Comparison of ENCODE assay signal across 12 cellular contexts in the genomic region with DNA sequence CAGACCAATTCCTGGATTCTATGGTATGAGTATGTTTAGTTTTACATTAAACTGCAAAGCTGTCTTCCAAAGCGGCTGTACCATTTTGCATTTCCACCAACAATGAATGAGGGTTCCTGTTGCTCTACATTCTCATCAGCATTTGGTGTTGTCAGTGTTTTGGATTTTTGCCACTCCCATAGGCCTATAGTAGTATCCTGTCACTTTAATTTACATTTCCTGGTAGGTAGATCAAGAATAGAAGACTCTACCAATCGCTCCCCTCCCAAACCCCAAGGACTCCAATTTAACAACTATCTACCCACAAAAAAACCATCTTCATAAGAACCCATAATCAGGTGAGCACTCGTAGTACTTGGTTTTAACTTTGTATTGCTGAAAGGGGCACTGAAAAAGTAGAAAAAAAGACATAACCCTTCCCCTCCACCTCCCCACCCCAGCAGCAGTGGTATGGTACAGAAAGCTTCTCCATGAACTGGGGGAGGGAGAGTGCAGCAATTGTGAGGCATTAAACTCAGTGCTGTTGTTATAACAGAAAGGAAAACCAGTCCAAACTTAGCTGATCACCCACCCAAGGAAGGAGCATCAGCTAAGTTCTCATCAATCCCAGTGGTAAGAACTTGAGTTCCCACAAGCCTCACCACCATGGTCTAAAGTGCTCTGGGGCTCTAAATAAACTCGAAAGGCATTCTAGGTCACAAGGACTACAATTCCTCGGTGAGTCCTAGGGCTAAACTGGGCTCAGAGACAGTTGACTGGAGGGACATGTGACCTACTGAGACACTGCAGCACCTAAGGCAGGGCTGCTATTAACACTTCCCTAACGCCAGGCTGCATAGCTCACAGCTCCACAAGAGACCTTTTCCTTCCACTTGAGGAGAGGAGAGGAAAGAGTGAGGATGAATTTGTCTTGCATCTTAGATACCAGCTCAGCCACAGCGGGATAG. TPM values are rescaled to one million over a fixed set of nuclear protein-coding genes. Genes with fewer than 3 reads are reported as not detected.
A peak's percentile ranks its signal among the peaks of the same experiment; 100 is the strongest.
DNase-seq lines count a peak whose midpoint lies in the region; ATAC-seq, FAIRE-seq and TF ChIP-seq lines count a peak whose summit lies in the region.
"Had no signal": no experiment of that assay in that cellular context is flagged by ENCODE, and none has a peak within 500 bp of the region (broad histone marks: within the 10 kb centered on the region; RNA-seq: fewer than 3 reads in every experiment).

No MANE protein-coding gene starts in this region.

- H3K36me3 Mint-ChIP-seq in CD4-positive, alpha-beta T cell (ENCODE audit: low read depth), result no peaks in the 10 kb centered on the region
- H3K36me3 Mint-ChIP-seq in activated naive CD8-positive, alpha-beta T cell treated with anti-CD3 and anti-CD28 coated beads for 36 hours, result peaks cover 47% of the 10 kb centered on the region

- no peak for ATAC-seq in CD4-positive, alpha-beta T cell (ENCODE audit: poor library complexity)
- peak; percentile 46 for ATAC-seq in HG03159 (IDR thresholded peaks at IDR 0.05; ENCODE audit: unreplicated experiment)
- no peak for ATAC-seq in GM18873 (IDR thresholded peaks at IDR 0.05; ENCODE audit: low FRiP score, unreplicated experiment)

- intact Hi-C loops in CD4-positive, alpha-beta T cell (cut with DNase I, micrococcal nuclease), result loop anchor here in 1 of 2 experiments (5.0 kb wide), 1 partner anchor 37 kb away; a partner anchor contains a TSS

- CTCF ChIA-PET in CD4-positive, alpha-beta T cell (lab: Charles Lee), result interaction anchor here (0.8 to 1.0 kb wide), 3 partner anchors 11 to 152 kb away, joined by 3 read pairs; no protein-coding TSS in a partner anchor

- TF ChIP-seq POLR2A in tibial nerve (IDR thresholded peaks at IDR 0.05), result no peak

- no peaks in the 10 kb centered on the region for H3K9me3 Mint-ChIP-seq in CD4-positive, alpha-beta T cell
- H3K9me3 Mint-ChIP-seq in activated naive CD8-positive, alpha-beta T cell treated with anti-CD3 and anti-CD28 coated beads for 36 hours, result peaks cover 11% of the 10 kb centered on the region

- H3K27ac Mint-ChIP-seq in CD4-positive, alpha-beta T cell, result peak overlapping the region; percentile 50
- peak overlapping the region; percentile 99 for H3K27ac Mint-ChIP-seq in activated naive CD8-positive, alpha-beta T cell treated with anti-CD3 and anti-CD28 coated beads for 36 hours

- DNase-seq in CD4-positive, alpha-beta T cell, result no peak
- DNase-seq in GM19239 (ENCODE audit: insufficient read length, low spot score) (no peak), NCI-H2107 (lab: John Stamatoyannopoulos, UW) (no peak), NCI-H1105 (lab: John Stamatoyannopoulos, UW) (no peak), tibial nerve (ENCODE audit: low spot score in 2 of 2) (no peak)
- no peak for DNase-seq in activated naive CD8-positive, alpha-beta T cell treated with anti-CD3 and anti-CD28 coated beads for 36 hours
- DNase-seq: Caco-2, hippocampal formation, right lobe of liver, T1000 had no signal

- FAIRE-seq in GM19239 (lab: Jason Lieb, UNC), result peak; percentile 86

- H3K4me3 Mint-ChIP-seq in CD4-positive, alpha-beta T cell, result peak overlapping the region; percentile 18
- peak overlapping the region; percentile 63 for H3K4me3 Mint-ChIP-seq in activated naive CD8-positive, alpha-beta T cell treated with anti-CD3 and anti-CD28 coated beads for 36 hours

- TF ChIP-seq EP300 in tibial nerve (IDR thresholded peaks at IDR 0.05), result no peak

- peaks cover 43% of the 10 kb centered on the region for H3K4me1 Mint-ChIP-seq in CD4-positive, alpha-beta T cell (ENCODE audit: low read depth)
- peaks cover 79% of the 10 kb centered on the region for H3K4me1 Mint-ChIP-seq in activated naive CD8-positive, alpha-beta T cell treated with anti-CD3 and anti-CD28 coated beads for 36 hours

- no peaks in the 10 kb centered on the region for H3K27me3 ChIP-seq in CD4-positive, alpha-beta T cell (ENCODE audit: control insufficient read depth, insufficient read depth, low read length)
- H3K27me3 ChIP-seq in tibial nerve, result no peaks in the 10 kb centered on the region
- H3K27me3 ChIP-seq: right lobe of liver had no signal

- no peak overlapping the region for H3K4me3 ChIP-seq in tibial nerve
- H3K4me3 ChIP-seq: right lobe of liver had no signal

- H3K27ac ChIP-seq in CD4-positive, alpha-beta T cell (ENCODE audit: low read depth, low read length), result no peak overlapping the region
- no peak overlapping the region for H3K27ac ChIP-seq in tibial nerve

- POLR2A ChIA-PET in CD4-positive, alpha-beta T cell (lab: Charles Lee), result interaction anchor here (1.0 kb wide), 2 partner anchors 9 to 75 kb away, joined by 3 read pairs; no protein-coding TSS in a partner anchor

- no peak for TF ChIP-seq CTCF in CD4-positive, alpha-beta T cell (IDR thresholded peaks at IDR 0.05)
- no peak for TF ChIP-seq CTCF in tibial nerve (IDR thresholded peaks at IDR 0.05)

- no peaks in the 10 kb centered on the region for H3K36me3 ChIP-seq in tibial nerve
- H3K36me3 ChIP-seq: right lobe of liver had no signal

- no peaks in the 10 kb centered on the region for H3K27me3 Mint-ChIP-seq in CD4-positive, alpha-beta T cell
- H3K27me3 Mint-ChIP-seq in activated naive CD8-positive, alpha-beta T cell treated with anti-CD3 and anti-CD28 coated beads for 36 hours, result no peaks in the 10 kb centered on the region

- H3K4me1 ChIP-seq in tibial nerve, result peaks cover 0 to 2% (median 0%) of the 10 kb centered on the region in 4 donors
- H3K4me1 ChIP-seq: Caco-2 had no signal

- 84 to 85% methylated on average over 7 of the region's 7 CpGs for WGBS in tibial nerve, 2 donors

- no peaks in the 10 kb centered on the region for H3K9me3 ChIP-seq in CD4-positive, alpha-beta T cell (ENCODE audit: control insufficient read depth, low read length)
- H3K9me3 ChIP-seq in tibial nerve, result no peaks in the 10 kb centered on the region
- H3K9me3 ChIP-seq: Caco-2, right lobe of liver had no signal

RNA-seq across cellular contexts. Expression of a gene that starts 35.5 kb away (rescaled TPM):
- 100 to 1,000 TPM; 474 to 490 TPM for total RNA-seq in CD4-positive, alpha-beta T cell
- 100 to 1,000 TPM; 302 to 304 TPM for total RNA-seq in activated naive CD8-positive, alpha-beta T cell treated with anti-CD3 and anti-CD28 coated beads for 36 hours
- 1 to 10 TPM; 3.7 to 9.3 (median 8.1) TPM for total RNA-seq in tibial nerve

Comparison
In these comparisons a context has a peak if more than half of its experiments do, and no peak if none do; other contexts are left out.
1. RNA of a gene that starts 35.5 kb away (total RNA-seq): 474 to 490 TPM in CD4-positive, alpha-beta T cell and 302 to 304 TPM in activated naive CD8-positive, alpha-beta T cell treated with anti-CD3 and anti-CD28 coated beads for 36 hours; 3.7 to 9.3 TPM in tibial nerve; every median in the first group is over 10 times any median in the second.